In the genomic region with DNA sequence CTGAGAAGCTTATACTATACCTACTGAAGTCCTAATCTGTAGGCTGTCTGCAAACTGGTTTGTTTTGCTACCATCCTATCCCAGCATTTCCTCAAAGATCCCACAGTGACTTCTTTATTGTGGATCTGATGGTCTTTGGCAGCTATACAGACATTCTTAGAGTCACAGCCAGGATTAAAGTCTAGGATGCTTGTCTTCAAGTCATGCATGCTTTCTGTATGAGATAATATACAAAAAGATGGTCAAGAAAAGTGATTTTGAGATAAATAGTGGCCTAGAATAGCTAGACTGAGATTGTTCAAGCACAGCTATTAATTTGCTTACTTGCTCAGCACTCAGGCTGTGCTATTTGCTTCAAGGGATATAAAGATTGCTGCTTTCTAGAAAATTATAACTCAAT, we compare ENCODE assay signal across 32 cellular contexts.
DNase-seq lines count a peak whose midpoint lies in the region; ATAC-seq and TF ChIP-seq lines count a peak whose summit lies in the region.
"Had no signal": no experiment of that assay in that cellular context is flagged by ENCODE, and none has a peak within 500 bp of the region (broad histone marks: within the 10 kb centered on the region; RNA-seq: fewer than 3 reads in every experiment).

No MANE protein-coding gene starts in this region.

- H3K27ac ChIP-seq in WERI-Rb-1 (peak overlapping the region; percentile 39), smooth muscle cell (ENCODE audit: low read depth) (no peak overlapping the region)
- H3K27ac ChIP-seq: C4-2B, gastrocnemius medialis, hepatocyte, ovary, SJSA1, thoracic aorta, uterus had no signal

- H3K9me3 ChIP-seq in WERI-Rb-1 (ENCODE audit: severe bottlenecking) (no peaks in the 10 kb centered on the region), smooth muscle cell (replicated peaks; ENCODE audit: low read depth) (no peaks in the 10 kb centered on the region)
- H3K9me3 ChIP-seq: Caco-2, gastrocnemius medialis, ovary, SJSA1, thoracic aorta, uterus had no signal

- H3K36me3 Mint-ChIP-seq in activated T-cell treated with anti-CD3 and anti-CD28 coated beads, Interleukin-2, amount 50 U/mL, for 4 hours (ENCODE audit: insufficient read depth), result no peaks in the 10 kb centered on the region
- H3K36me3 Mint-ChIP-seq: activated naive CD8-positive, alpha-beta T cell; T-cell had no signal

- H3K79me2 ChIP-seq in smooth muscle cell (ENCODE audit: low read depth), result no peaks in the 10 kb centered on the region
- H3K79me2 ChIP-seq: hepatocyte had no signal

- H3K27me3 ChIP-seq in WERI-Rb-1 (ENCODE audit: insufficient read depth, low read depth, severe bottlenecking) (no peaks in the 10 kb centered on the region), smooth muscle cell (ENCODE audit: low read depth) (peaks cover 15% of the 10 kb centered on the region)
- H3K27me3 ChIP-seq: gastrocnemius medialis, hepatocyte, ovary, SJSA1, uterus had no signal

- no peak overlapping the region for H3K4me3 Mint-ChIP-seq in activated T-cell treated with anti-CD3 and anti-CD28 coated beads, Interleukin-2, amount 50 U/mL, for 4 hours
- H3K4me3 Mint-ChIP-seq: activated naive CD8-positive, alpha-beta T cell; IgD-negative memory B cell; nephron; stimulated activated naive CD8-positive, alpha-beta T cell treated with anti-CD3 and anti-CD28 coated beads, Interleukin-15, amount 100 ng/mL, for 72 hours; T-cell had no signal

- H3K4me2 ChIP-seq in smooth muscle cell, result peak overlapping the region; percentile 23
- H3K4me2 ChIP-seq: hepatocyte had no signal

- H3K27me3 Mint-ChIP-seq in activated T-cell treated with anti-CD3 and anti-CD28 coated beads, Interleukin-2, amount 50 U/mL, for 4 hours (ENCODE audit: low read depth), result no peaks in the 10 kb centered on the region
- H3K27me3 Mint-ChIP-seq: activated naive CD8-positive, alpha-beta T cell; IgD-negative memory B cell; stimulated activated naive CD8-positive, alpha-beta T cell treated with anti-CD3 and anti-CD28 coated beads, Interleukin-15, amount 100 ng/mL, for 72 hours had no signal

- DNase-seq in GM03348 (ENCODE audit: low spot score) (peak; percentile 64), WERI-Rb-1 (no peak), fibroblast of peridontal ligament (ENCODE audit: extremely low read depth) (peak; percentile 27), smooth muscle cell (lab: John Stamatoyannopoulos, UW; ENCODE audit: unreplicated experiment) (no peak), NOMO-1 treated with DMSO at 0.1 percent for 48 hours (lab: John Stamatoyannopoulos, UW; ENCODE audit: unreplicated experiment) (no peak), HK-2 (ENCODE audit: unreplicated experiment) (no peak)
- DNase-seq in activated T-cell treated with anti-CD3 and anti-CD28 coated beads, Interleukin-2, amount 50 U/mL, for 4 hours, result no peak
- DNase-seq: activated CD4-positive, alpha-beta T cell treated with anti-CD3 and anti-CD28 coated beads, Interleukin-2, amount 50 U/mL, for 1 hour; activated CD4-positive, CD25-positive, alpha-beta regulatory T cell; activated effector memory CD4-positive, alpha-beta T cell treated with anti-CD3 and anti-CD28 coated beads, Interleukin-2, amount 50 U/mL, for 16 hours; activated T-cell treated with anti-CD3 and anti-CD28 coated beads, Interleukin-2, amount 50 U/mL, for 1 hour; aorta; Caco-2; caudate nucleus; cortex of kidney; DMS53; gastrocnemius medialis; left cardiac atrium; NCI-H146; NCI-H446 treated with DMSO at 0.1 percent for 48 hours; ovary; stimulated activated CD4-positive, alpha-beta T cell treated with anti-CD3 and anti-CD28 coated beads, Interleukin-1b, Interleukin-23, amount 100 ng/mL, for 48 hours; stimulated activated naive CD8-positive, alpha-beta T cell treated with anti-CD3 and anti-CD28 coated beads, Interleukin-15, amount 100 ng/mL, for 72 hours; T-cell; uterus had no signal

- no peak for ATAC-seq in activated T-cell treated with anti-CD3 and anti-CD28 coated beads, Interleukin-2, amount 50 U/mL, for 4 hours
- ATAC-seq: gastrocnemius medialis; left cardiac atrium; stimulated activated naive CD8-positive, alpha-beta T cell treated with anti-CD3 and anti-CD28 coated beads, Interleukin-15, amount 100 ng/mL, for 72 hours; T-cell had no signal

- TF ChIP-seq CTCF in WERI-Rb-1 (IDR thresholded peaks at IDR 0.05; ENCODE audit: low read depth, low read length), result no peak
- no peak for TF ChIP-seq CTCF in smooth muscle cell (IDR thresholded peaks at IDR 0.05; ENCODE audit: borderline replicate concordance, insufficient read depth, poor library complexity, severe bottlenecking)

- H3K4me1 Mint-ChIP-seq in activated T-cell treated with anti-CD3 and anti-CD28 coated beads, Interleukin-2, amount 50 U/mL, for 4 hours (ENCODE audit: low read depth), result no peaks in the 10 kb centered on the region
- H3K4me1 Mint-ChIP-seq: stimulated activated naive CD8-positive, alpha-beta T cell treated with anti-CD3 and anti-CD28 coated beads, Interleukin-15, amount 100 ng/mL, for 72 hours; T-cell had no signal

- no peaks in the 10 kb centered on the region for H3F3A ChIP-seq in smooth muscle cell (ENCODE audit: low read depth)

- no peak overlapping the region for H2AFZ ChIP-seq in smooth muscle cell (ENCODE audit: low read depth)
- H2AFZ ChIP-seq: hepatocyte had no signal

- H4K20me1 ChIP-seq in smooth muscle cell (ENCODE audit: low read depth), result peaks cover 16% of the 10 kb centered on the region

- no peaks in the 10 kb centered on the region for H3K9me3 Mint-ChIP-seq in activated T-cell treated with anti-CD3 and anti-CD28 coated beads, Interleukin-2, amount 50 U/mL, for 4 hours
- H3K9me3 Mint-ChIP-seq: IgD-negative memory B cell; nephron; stimulated activated naive CD8-positive, alpha-beta T cell treated with anti-CD3 and anti-CD28 coated beads, Interleukin-15, amount 100 ng/mL, for 72 hours; T-cell had no signal

- H3K36me3 ChIP-seq in WERI-Rb-1, result no peaks in the 10 kb centered on the region
- no peaks in the 10 kb centered on the region for H3K36me3 ChIP-seq in smooth muscle cell (ENCODE audit: low read depth)
- H3K36me3 ChIP-seq: gastrocnemius medialis, ovary, SJSA1, thoracic aorta, uterus had no signal

- H3K4me1 ChIP-seq in smooth muscle cell (ENCODE audit: low read depth), result no peaks in the 10 kb centered on the region
- H3K4me1 ChIP-seq: Caco-2, gastrocnemius medialis, SJSA1, uterus had no signal

- H3K4me3 ChIP-seq in WERI-Rb-1 (ENCODE audit: low read depth, low read length) (no peak overlapping the region), smooth muscle cell (no peak overlapping the region)
- H3K4me3 ChIP-seq: gastrocnemius medialis, hepatocyte, ovary, SJSA1, thoracic aorta, uterus had no signal

- H3K9ac ChIP-seq in smooth muscle cell (ENCODE audit: low read depth), result no peak overlapping the region

Comparison
In these comparisons a context has a peak if more than half of its experiments do, and no peak if none do; other contexts are left out.
1. DNase-seq: peak in GM03348 (single experiment) and fibroblast of peridontal ligament (single experiment); none in WERI-Rb-1 (single experiment), smooth muscle cell (single experiment), activated T-cell treated with anti-CD3 and anti-CD28 coated beads, Interleukin-2, amount 50 U/mL, for 4 hours (single experiment), NOMO-1 treated with DMSO at 0.1 percent for 48 hours (single experiment) and HK-2 (single experiment).